In genomic region chr6:29737707-29738630, GRCh38 we compare ENCODE assay signal across 9 cellular contexts. TPM values are rescaled to one million over a fixed set of nuclear protein-coding genes. Genes with fewer than 3 reads are reported as not detected.
DNase-seq lines count a peak whose midpoint lies in the region; ATAC-seq and TF ChIP-seq lines count a peak whose summit lies in the region.
"Had no signal": no experiment of that assay in that cellular context is flagged by ENCODE, and none has a peak within 500 bp of the region (broad histone marks: within the 10 kb centered on the region; RNA-seq: fewer than 3 reads in every experiment).

No MANE protein-coding gene starts in this region.

- H3K79me2 ChIP-seq in smooth muscle cell (ENCODE audit: low read depth) = no peaks in the 10 kb centered on the region

- no peak for ATAC-seq in HG03139 (IDR thresholded peaks at IDR 0.05; ENCODE audit: unreplicated experiment)
- no peak for ATAC-seq in GM18502 (IDR thresholded peaks at IDR 0.05; ENCODE audit: poor library complexity, unreplicated experiment)

- no peak overlapping the region for H2AFZ ChIP-seq in smooth muscle cell (ENCODE audit: low read depth)

- H4K20me1 ChIP-seq in smooth muscle cell (ENCODE audit: low read depth) = no peaks in the 10 kb centered on the region

- H3K27ac ChIP-seq in smooth muscle cell (ENCODE audit: low read depth) = no peak overlapping the region
- H3K27ac ChIP-seq: epithelial cell of prostate had no signal

- peaks cover 3% of the 10 kb centered on the region for H3K27me3 ChIP-seq in smooth muscle cell (ENCODE audit: low read depth)

- 36% methylated on average over 9 of the region's 9 CpGs for WGBS in smooth muscle cell (ENCODE audit: low lambda C conversion rate)

- H3K4me2 ChIP-seq in smooth muscle cell = no peak overlapping the region

- H3F3A ChIP-seq in smooth muscle cell (ENCODE audit: low read depth) = no peaks in the 10 kb centered on the region

- no peak overlapping the region for H3K4me3 ChIP-seq in smooth muscle cell

- H3K36me3 ChIP-seq in smooth muscle cell (ENCODE audit: low read depth) = no peaks in the 10 kb centered on the region

- H3K4me1 ChIP-seq in smooth muscle cell (ENCODE audit: low read depth) = no peaks in the 10 kb centered on the region

- TF ChIP-seq CTCF in GM10266 (IDR thresholded peaks at IDR 0.05; ENCODE audit: control insufficient read depth, insufficient read depth, low read depth, missing control alignments) = peak; percentile 75
- peak; percentile 68 for TF ChIP-seq CTCF in smooth muscle cell (IDR thresholded peaks at IDR 0.05; ENCODE audit: borderline replicate concordance, insufficient read depth, poor library complexity, severe bottlenecking)

- no peaks in the 10 kb centered on the region for H3K9me3 ChIP-seq in smooth muscle cell (replicated peaks; ENCODE audit: low read depth)

- peak; percentile 62 for DNase-seq in GM10266 (ENCODE audit: extremely low spot score)
- DNase-seq in Kasumi-1 (lab: John Stamatoyannopoulos, UW) = peak; percentile 49 to 61
- peak in 4 of 5 experiments; percentile 51 to 67 (median 54) for DNase-seq in T-helper 2 cell
- peak in 44 of 58 donors; percentile 1 to 61 (median 18) for DNase-seq in anterior cingulate cortex (lab: John Stamatoyannopoulos, UW)
- peak; percentile 61 for DNase-seq in hepatic stellate cell (ENCODE audit: low spot score)
- no peak for DNase-seq in smooth muscle cell (lab: John Stamatoyannopoulos, UW; ENCODE audit: unreplicated experiment)

- no peak overlapping the region for H3K9ac ChIP-seq in smooth muscle cell (ENCODE audit: low read depth)

RNA-seq across cellular contexts. Expression of gene HLA-F, which starts 14.7 kb away (rescaled TPM):
- total RNA-seq in smooth muscle cell = 2.7 and 6.9 TPM in 2 replicates
- polyA plus RNA-seq in smooth muscle cell = 5.6 and 7.0 TPM in 2 replicates

RNA-seq across cellular contexts. Expression of gene ZFP57, which starts 57.0 kb away (rescaled TPM):
- not detected in 2 replicates for total RNA-seq in smooth muscle cell
- 0.38 TPM in 1 of 2 replicates, not detected in the other for polyA plus RNA-seq in smooth muscle cell
